22 cellular contexts compared by ENCODE assay signal in genomic region chr3:28590216-28590615, GRCh38.
DNase-seq lines count a peak whose midpoint lies in the region; ATAC-seq, FAIRE-seq and TF ChIP-seq lines count a peak whose summit lies in the region.
"Had no signal": no experiment of that assay in that cellular context is flagged by ENCODE, and none has a peak within 500 bp of the region (broad histone marks: within the 10 kb centered on the region; RNA-seq: fewer than 3 reads in every experiment).

No MANE protein-coding gene starts in this region.

- SMC1A ChIA-PET in GM12878 (lab: Charles Lee; ENCODE audit: uncharacterized antibody, unreplicated experiment), result no interaction called here

- H3K27me3 ChIP-seq in SK-N-SH (ENCODE audit: insufficient read depth), result no peaks in the 10 kb centered on the region
- H3K27me3 ChIP-seq in MG63, result no peaks in the 10 kb centered on the region
- H3K27me3 ChIP-seq in GM12878 (replicated peaks in 1 of 2; ENCODE audit: control insufficient read depth in 2 of 2, insufficient read depth in 2 of 2, low read length in 1 of 2), result no peaks in the 10 kb centered on the region
- H3K27me3 ChIP-seq: body of pancreas, colonic mucosa, spleen, testis had no signal

- H3K4me2 ChIP-seq in SK-N-SH, result peak overlapping the region; percentile 63
- no peak overlapping the region for H3K4me2 ChIP-seq in GM12878 (ENCODE audit: control insufficient read depth, insufficient read depth)
- H3K4me2 ChIP-seq: A549 had no signal

- no peak for TF ChIP-seq CTCF in SK-N-SH (IDR thresholded peaks at IDR 0.05)
- no peak for TF ChIP-seq CTCF in GM12878 (IDR thresholded peaks at IDR 0.05 in 2 of 3, conservative IDR thresholded peaks at IDR 0.05 in 1 of 3; ENCODE audit: control insufficient read depth in 2 of 3, extremely low read depth in 1 of 3, insufficient read depth in 1 of 3, low read depth in 3 of 3, low read length in 3 of 3)
- TF ChIP-seq CTCF in kidney (IDR thresholded peaks at IDR 0.05; ENCODE audit: borderline replicate concordance, extremely low read depth, insufficient read depth), result no peak

- no TSS peak for BruUV-seq in GM12878 (replicated peaks; lab: Mats Ljungman, UMichigan)

- POLR2A ChIA-PET in SK-N-SH (lab: Yijun Ruan, JAX) (no interaction called here), GM12878 (lab: Charles Lee) (no interaction called here)

- in situ Hi-C loops in GM12878 (cut with MboI), result no loop called here

- no peaks in the 10 kb centered on the region for H3K4me1 Mint-ChIP-seq in stimulated activated memory B cell treated with anti-CD40 and anti-IgM and Interleukin-4, amounts not matched to agents 10 μg/mL and 1 μg/mL and 100 μg/mL, for 72 hours

- H3K36me3 Mint-ChIP-seq in stimulated activated memory B cell treated with anti-CD40 and anti-IgM and Interleukin-4, amounts not matched to agents 10 μg/mL and 1 μg/mL and 100 μg/mL, for 72 hours, result no peaks in the 10 kb centered on the region
- H3K36me3 Mint-ChIP-seq: activated naive CD8-positive, alpha-beta T cell had no signal

- intact Hi-C loops in GM12878 (cut with micrococcal nuclease; ENCODE audit: unreplicated experiment), result no loop called here
- intact Hi-C loops in kidney (cut with DNase I), result no loop called here

- H3K36me3 ChIP-seq in SK-N-SH (replicated peaks in 1 of 2; ENCODE audit: control insufficient read depth in 1 of 2, insufficient read depth in 2 of 2, low read length in 1 of 2) (no peaks in the 10 kb centered on the region), MG63 (no peaks in the 10 kb centered on the region), GM12878 (ENCODE audit: control insufficient read depth in 2 of 2, insufficient read depth in 2 of 2, low read length in 1 of 2) (no peaks in the 10 kb centered on the region), kidney (ENCODE audit: control insufficient read depth in 1 of 2, insufficient read depth in 2 of 2, low read length in 2 of 2) (no peaks in the 10 kb centered on the region)
- H3K36me3 ChIP-seq: colonic mucosa, spleen had no signal

- H2AFZ ChIP-seq in SK-N-SH (ENCODE audit: low read depth) (no peak overlapping the region), GM12878 (ENCODE audit: control insufficient read depth, low read depth, low read length) (no peak overlapping the region)

- H4K20me1 ChIP-seq in SK-N-SH (ENCODE audit: insufficient read depth), result no peaks in the 10 kb centered on the region
- no peaks in the 10 kb centered on the region for H4K20me1 ChIP-seq in GM12878 (ENCODE audit: control insufficient read depth, insufficient read depth)

- H3K79me2 ChIP-seq in SK-N-SH (ENCODE audit: insufficient read depth), result no peaks in the 10 kb centered on the region
- H3K79me2 ChIP-seq in GM12878 (ENCODE audit: control insufficient read depth, insufficient read depth, low read length), result no peaks in the 10 kb centered on the region

- TF ChIP-seq POLR2A in GM12878 (IDR thresholded peaks at IDR 0.05; ENCODE audit: low read depth, low read length), result no peak

- no peak overlapping the region for H3K27ac Mint-ChIP-seq in stimulated activated memory B cell treated with anti-CD40 and anti-IgM and Interleukin-4, amounts not matched to agents 10 μg/mL and 1 μg/mL and 100 μg/mL, for 72 hours
- H3K27ac Mint-ChIP-seq: activated naive CD8-positive, alpha-beta T cell; activated T-cell treated with anti-CD3 and anti-CD28 coated beads, Interleukin-2, amount 50 U/mL, for 72 hours had no signal

- no peak; the same call in 2 of the 3 replicates for ATAC-seq in SK-N-SH treated with all-trans-retinoic acid at 6 μM for 48 hours
- ATAC-seq in GM12878, result no peak
- no peak for ATAC-seq in GM21723 (IDR thresholded peaks at IDR 0.05; ENCODE audit: unreplicated experiment)
- no peak for ATAC-seq in stimulated activated memory B cell treated with anti-CD40 and anti-IgM and Interleukin-4, amounts not matched to agents 10 μg/mL and 1 μg/mL and 100 μg/mL, for 72 hours
- ATAC-seq: A549; activated T-cell treated with anti-CD3 and anti-CD28 coated beads, Interleukin-2, amount 50 U/mL, for 72 hours; body of pancreas; left lobe of liver; psoas muscle had no signal

- RAD21 ChIA-PET in GM12878 (lab: Charles Lee; ENCODE audit: unreplicated experiment), result no interaction called here

- H3K4me1 ChIP-seq in SK-N-SH (ENCODE audit: control insufficient read depth in 1 of 2, insufficient read depth in 2 of 2, low read depth in 1 of 2, low read length in 1 of 2) (peaks cover 7 to 14% of the 10 kb centered on the region in 2 experiments; a peak in 2 of 4 replicates), GM12878 (ENCODE audit: control insufficient read depth, insufficient read depth, low read length) (no peaks in the 10 kb centered on the region), kidney (ENCODE audit: control insufficient read depth in 1 of 2, insufficient read depth in 1 of 2, low read depth in 1 of 2, low read length in 2 of 2) (no peaks in the 10 kb centered on the region)
- H3K4me1 ChIP-seq: A549, body of pancreas, colonic mucosa, psoas muscle, spleen, testis had no signal

- WGBS in SK-N-SH (ENCODE audit: low lambda C conversion rate), result 56% methylated on average over 2 of the region's 2 CpGs
- WGBS in GM12878 (ENCODE audit: insufficient coverage, insufficient replicate concordance, low lambda C conversion rate, missing lambda C conversion rate), result 13% methylated on average over 2 of the region's 2 CpGs

- H3K27ac ChIP-seq in SK-N-SH (ENCODE audit: low read depth in 2 of 2, low read length in 1 of 2) (peak overlapping the region in 1 of 2 experiments; percentile 71; a peak in 2 of 4 replicates), GM12878 (ENCODE audit: control insufficient read depth, insufficient read depth) (no peak overlapping the region), kidney (ENCODE audit: low read depth in 2 of 2, low read length in 2 of 2) (no peak overlapping the region)
- H3K27ac ChIP-seq: A549, body of pancreas, colonic mucosa, psoas muscle, spleen, testis had no signal

- no peak overlapping the region for H3K4me3 Mint-ChIP-seq in stimulated activated memory B cell treated with anti-CD40 and anti-IgM and Interleukin-4, amounts not matched to agents 10 μg/mL and 1 μg/mL and 100 μg/mL, for 72 hours
- H3K4me3 Mint-ChIP-seq: activated naive CD8-positive, alpha-beta T cell; activated T-cell treated with anti-CD3 and anti-CD28 coated beads, Interleukin-2, amount 50 U/mL, for 72 hours; neural crest cell had no signal

- H3F3A ChIP-seq in SK-N-SH (replicated peaks; ENCODE audit: insufficient read depth), result no peaks in the 10 kb centered on the region

- no peaks in the 10 kb centered on the region for H3K9me3 ChIP-seq in SK-N-SH
- no peaks in the 10 kb centered on the region for H3K9me3 ChIP-seq in MG63
- H3K9me3 ChIP-seq in GM12878 (replicated peaks; ENCODE audit: control insufficient read depth, insufficient read depth, low read length), result no peaks in the 10 kb centered on the region
- H3K9me3 ChIP-seq in kidney (ENCODE audit: control insufficient read depth in 1 of 2, low read length in 2 of 2), result no peaks in the 10 kb centered on the region
- H3K9me3 ChIP-seq: A549, body of pancreas, colonic mucosa, psoas muscle, spleen, testis had no signal

- CTCF ChIA-PET in SK-N-SH (lab: Yijun Ruan, JAX), result interaction anchor here (0.8 to 1.6 kb wide), 3 partner anchors 13 to 78 kb away, joined by 3 to 4 read pairs (median 4); no protein-coding TSS in a partner anchor
- CTCF ChIA-PET in GM12878 (lab: Yijun Ruan, JAX), result interaction anchor here (0.9 kb wide), 1 partner anchor 10 kb away, joined by 3 read pairs; no protein-coding TSS in a partner anchor

- H3K4me3 ChIP-seq in SK-N-SH (ENCODE audit: low read depth in 2 of 2, low read length in 1 of 2) (no peak overlapping the region; a peak in 1 of 4 replicates), MG63 (no peak overlapping the region), GM12878 (no peak overlapping the region), kidney (ENCODE audit: low read length in 2 of 2) (no peak overlapping the region)
- H3K4me3 ChIP-seq: A549, body of pancreas, colonic mucosa, psoas muscle, spleen, testis had no signal

- TF ChIP-seq EP300 in SK-N-SH (IDR thresholded peaks at IDR 0.05; ENCODE audit: borderline replicate concordance in 1 of 2, low read depth in 1 of 2, low read length in 1 of 2), result no peak
- no peak for TF ChIP-seq EP300 in GM12878 (IDR thresholded peaks at IDR 0.05; ENCODE audit: borderline replicate concordance in 1 of 2, control insufficient read depth in 1 of 2, low read depth in 2 of 2, low read length in 2 of 2)

- H3K9me3 Mint-ChIP-seq in stimulated activated memory B cell treated with anti-CD40 and anti-IgM and Interleukin-4, amounts not matched to agents 10 μg/mL and 1 μg/mL and 100 μg/mL, for 72 hours, result no peaks in the 10 kb centered on the region
- H3K9me3 Mint-ChIP-seq: activated T-cell treated with anti-CD3 and anti-CD28 coated beads, Interleukin-2, amount 50 U/mL, for 72 hours; neural crest cell had no signal

- no peak for FAIRE-seq in GM12878 (lab: Jason Lieb, UNC)
- no peak for FAIRE-seq in kidney (lab: Jason Lieb, UNC)
- FAIRE-seq: A549, GM19239 had no signal

- TF ChIP-seq RAD21 in SK-N-SH (IDR thresholded peaks at IDR 0.05; ENCODE audit: low read length), result no peak
- TF ChIP-seq RAD21 in GM12878 (IDR thresholded peaks at IDR 0.05; ENCODE audit: insufficient read depth, low read depth, low read length), result no peak

- no peaks in the 10 kb centered on the region for H3K9me2 ChIP-seq in SK-N-SH

- DNase-seq in SK-N-SH (no peak), MG63 (peak; percentile 6), GM12878 (ENCODE audit: low read depth, low spot score) (no peak), SHP77 (lab: John Stamatoyannopoulos, UW) (no peak), kidney (no peak)
- DNase-seq: activated T-cell treated with anti-CD3 and anti-CD28 coated beads, Interleukin-2, amount 50 U/mL, for 72 hours; body of pancreas; C1 segment of cervical spinal cord; colonic mucosa; NCI-H1694; NCI-H446 treated with DMSO at 0.1 percent for 48 hours; psoas muscle; spleen; testis had no signal

- H3K9ac ChIP-seq in SK-N-SH, result no peak overlapping the region
- no peak overlapping the region for H3K9ac ChIP-seq in GM12878 (ENCODE audit: control insufficient read depth, insufficient read depth, low read length)
- H3K9ac ChIP-seq in kidney (ENCODE audit: low read length in 2 of 2), result no peak overlapping the region

- no peaks in the 10 kb centered on the region for H3K27me3 Mint-ChIP-seq in stimulated activated memory B cell treated with anti-CD40 and anti-IgM and Interleukin-4, amounts not matched to agents 10 μg/mL and 1 μg/mL and 100 μg/mL, for 72 hours
- H3K27me3 Mint-ChIP-seq: activated naive CD8-positive, alpha-beta T cell had no signal

TF ChIP-seq in SK-N-SH, 30 proteins besides CTCF, POLR2A, EP300 and RAD21 (continues in another document):
- TF ChIP-seq JUND (IDR thresholded peaks at IDR 0.05) (no peak), NFIC (IDR thresholded peaks at IDR 0.05; ENCODE audit: borderline replicate concordance) (no peak)

TF ChIP-seq in SK-N-SH treated with all-trans-retinoic acid at 6 μM for 48 hours, 23 proteins besides CTCF, POLR2A, EP300 and RAD21 (continues in another document):
- TF ChIP-seq PPARA (CRISPR knock-in tag; IDR thresholded peaks at IDR 0.05; ENCODE audit: borderline replicate concordance) (no peak), ZFP30 (CRISPR knock-in tag; IDR thresholded peaks at IDR 0.05) (no peak), CSDC2 (CRISPR knock-in tag; IDR thresholded peaks at IDR 0.05) (no peak)

TF ChIP-seq in GM12878, 131 proteins besides CTCF, POLR2A, EP300 and RAD21 (continues in another document):
- TF ChIP-seq RAD51 (IDR thresholded peaks at IDR 0.05) (peak; percentile 73), IKZF1 (conservative IDR thresholded peaks at IDR 0.05) (no peak)

Comparison
In these comparisons a context has a peak if more than half of its experiments do, and no peak if none do; other contexts are left out.
1. Of the 26 proteins assayed by ChIP-seq in both GM12878 and SK-N-SH: peak only in GM12878: none; only in SK-N-SH: USF1; in both: none; in neither: 25.